In the genomic region with DNA sequence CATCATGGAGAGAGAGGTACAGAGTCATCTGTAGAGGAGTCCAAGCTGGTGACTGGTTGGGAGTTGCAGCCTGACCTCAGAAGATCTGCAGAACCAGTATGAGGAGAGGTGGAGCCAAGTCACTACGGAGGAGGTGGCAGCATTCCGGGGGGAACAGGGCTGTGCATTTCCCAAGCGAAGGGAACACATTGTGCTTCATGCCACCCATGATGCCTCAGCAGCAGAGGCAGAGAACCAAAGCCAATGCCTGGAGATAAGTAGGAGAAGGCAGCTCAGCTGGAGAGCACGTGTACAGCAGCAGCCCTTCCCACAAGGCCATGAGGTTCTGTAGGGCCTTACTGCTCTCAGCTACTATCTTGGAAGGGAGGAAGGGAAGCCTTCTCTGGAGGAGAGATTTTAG, we compare ENCODE assay signal across 22 cellular contexts.
A peak's percentile ranks its signal among the peaks of the same experiment; 100 is the strongest.
DNase-seq lines count a peak whose midpoint lies in the region; ATAC-seq, FAIRE-seq and TF ChIP-seq lines count a peak whose summit lies in the region.
"Had no signal": no experiment of that assay in that cellular context is flagged by ENCODE, and none has a peak within 500 bp of the region (broad histone marks: within the 10 kb centered on the region; RNA-seq: fewer than 3 reads in every experiment).

No MANE protein-coding gene starts in this region.

- H2BK20ac ChIP-seq in H1 (ENCODE audit: low read length) = 0 out of 2 replicates have a peak overlapping the region, but pooled peaks have one; percentile 16

- no peak overlapping the region for H3K4ac ChIP-seq in H1 (replicated peaks; ENCODE audit: insufficient read length, low read depth, low read length)

- no peak for TF ChIP-seq POLR2A in H1 (IDR thresholded peaks at IDR 0.05; ENCODE audit: control extremely low read depth in 1 of 2, low read depth in 2 of 2, low read length in 2 of 2)
- no peak for TF ChIP-seq POLR2A in upper lobe of left lung (IDR thresholded peaks at IDR 0.05)

- H3K79me1 ChIP-seq in H1 (ENCODE audit: low read depth, low read length) = no peaks in the 10 kb centered on the region

- H3K27ac ChIP-seq in H1 (ENCODE audit: low read depth, low read length) = no peak overlapping the region
- H3K27ac ChIP-seq in pancreas = no peak overlapping the region
- H3K27ac ChIP-seq in upper lobe of left lung = no peak overlapping the region
- H3K27ac ChIP-seq: C4-2B, HL-60 had no signal

- no peak overlapping the region; the same call in 1 of the 2 replicates for H2BK5ac ChIP-seq in H1 (ENCODE audit: low read depth, low read length)

- H4K8ac ChIP-seq in H1 (ENCODE audit: extremely low read depth, insufficient read depth, low read length) = no peak overlapping the region

- H3K79me2 ChIP-seq in H1 (ENCODE audit: control insufficient read depth in 1 of 2, insufficient read depth in 2 of 2, low read length in 2 of 2) = no peaks in the 10 kb centered on the region

- H3K23me2 ChIP-seq in H1 (ENCODE audit: low read depth, low read length) = no peaks in the 10 kb centered on the region

- peak in 3 of 4 donors; percentile 85 to 96 (median 92) for ATAC-seq in pancreas
- ATAC-seq in upper lobe of left lung (ENCODE audit: low FRiP score in 2 of 2) = no peak

- no peak overlapping the region for H3K4me3 ChIP-seq in H1 (ENCODE audit: extremely low read depth in 1 of 4, insufficient read depth in 2 of 4, low read depth in 3 of 4, low read length in 4 of 4)
- H3K4me3 ChIP-seq in pancreas = no peak overlapping the region
- H3K4me3 ChIP-seq in upper lobe of left lung = no peak overlapping the region

- POLR2A ChIA-PET in H1 (lab: Charles Lee; ENCODE audit: partially characterized antibody) = interaction anchor here (1.0 kb wide), 1 partner anchor 14 kb away, joined by 5 read pairs; no protein-coding TSS in a partner anchor

- intact Hi-C loops in pancreas (cut with DNase I) = no loop called here

- no peak overlapping the region for H3K56ac ChIP-seq in H1 (replicated peaks; ENCODE audit: insufficient read length, low read depth, low read length)

- 0 out of 2 replicates have a peak overlapping the region, but pooled peaks have one; percentile 28 for H2AK5ac ChIP-seq in H1 (ENCODE audit: low read depth, low read length)

- no peak for FAIRE-seq in H1 (lab: Jason Lieb, UNC)
- FAIRE-seq in pancreas (lab: Jason Lieb, UNC) = no peak
- FAIRE-seq: D721Med, GM19239, H54 had no signal

- H4K20me1 ChIP-seq in H1 (replicated peaks in 1 of 2; ENCODE audit: control insufficient read depth in 1 of 2, insufficient read depth in 2 of 2, low read length in 2 of 2) = no peaks in the 10 kb centered on the region

- CTCF ChIA-PET in H1 (lab: Charles Lee; ENCODE audit: partially characterized antibody) = interaction anchor here (0.6 to 3.7 kb wide), 4 partner anchors 10 to 675 kb away, joined by 3 to 21 read pairs (median 4); no protein-coding TSS in a partner anchor

- no peak overlapping the region for H3K23ac ChIP-seq in H1 (ENCODE audit: insufficient read length)

- TF ChIP-seq RAD21 in H1 (IDR thresholded peaks at IDR 0.05 in 1 of 2, conservative IDR thresholded peaks at IDR 0.05 in 1 of 2; ENCODE audit: low read depth in 2 of 2, low read length in 2 of 2) = no peak

- no peaks in the 10 kb centered on the region for H3K4me1 ChIP-seq in H1 (replicated peaks in 1 of 4; ENCODE audit: control insufficient read depth in 3 of 4, insufficient read depth in 4 of 4, low read length in 3 of 4)
- peaks cover 0 to 12% (median 6%) of the 10 kb centered on the region in 3 donors for H3K4me1 ChIP-seq in pancreas
- no peaks in the 10 kb centered on the region for H3K4me1 ChIP-seq in upper lobe of left lung

- H3K9ac ChIP-seq in H1 (replicated peaks in 1 of 4; ENCODE audit: extremely low read depth in 1 of 4, low read depth in 3 of 4, low read length in 3 of 4) = no peak overlapping the region

- H3K9me3 ChIP-seq in H1 (ENCODE audit: insufficient read depth in 2 of 2, low read depth in 1 of 2, low read length in 1 of 2) = peaks cover 24 to 34% of the 10 kb centered on the region in 2 experiments
- no peaks in the 10 kb centered on the region for H3K9me3 ChIP-seq in pancreas
- H3K9me3 ChIP-seq in upper lobe of left lung = peaks cover 0 to 5% (median 0%) of the 10 kb centered on the region in 4 donors

- no peak overlapping the region for H2BK15ac ChIP-seq in H1 (ENCODE audit: low read length)

- H3K18ac ChIP-seq in H1 (ENCODE audit: extremely low read depth, low read length) = no peak overlapping the region

- H3K27me3 ChIP-seq in H1 (replicated peaks in 1 of 4; ENCODE audit: control insufficient read depth in 3 of 4, extremely low read depth in 1 of 4, insufficient read depth in 3 of 4, low read length in 3 of 4) (no peaks in the 10 kb centered on the region; a peak in 2 of 7 replicates), pancreas (no peaks in the 10 kb centered on the region), upper lobe of left lung (no peaks in the 10 kb centered on the region)

- DNase-seq in AG20443 (ENCODE audit: low spot score) (peak; percentile 26), H1 (ENCODE audit: low read depth in 1 of 2, low spot score in 2 of 2) (no peak), mesenteric fat pad (ENCODE audit: low spot score) (peak; percentile 12), pancreas (peak in 5 of 6 donors; percentile 21 to 76 (median 64)), ACHN (no peak), DMS53 (lab: John Stamatoyannopoulos, UW) (no peak), upper lobe of left lung (no peak), DMS153 (lab: John Stamatoyannopoulos, UW) (no peak)
- DNase-seq: 8988T; AML-193; Caco-2; CD4-positive, alpha-beta T cell; DMS79 treated with DMSO at 0.1 percent for 48 hours; GF-D8; HCEC 1CT; IMR-90; KBM-7 had no signal

- H2AFZ ChIP-seq in H1 (ENCODE audit: low read length) = no peak overlapping the region

- H3K36me3 ChIP-seq in H1 (ENCODE audit: control insufficient read depth in 2 of 4, insufficient read depth in 4 of 4, low read length in 3 of 4) (peaks cover 0 to 5% (median 0%) of the 10 kb centered on the region in 4 experiments; a peak in 1 of 8 replicates), pancreas (no peaks in the 10 kb centered on the region), upper lobe of left lung (no peaks in the 10 kb centered on the region)

- 94% methylated on average over 4 of the region's 4 CpGs; no CpG with 5 or more reads in 1 of the 2 experiments for WGBS in H1 (ENCODE audit: extremely low coverage in 1 of 2, insufficient coverage in 1 of 2, insufficient read length in 1 of 2, insufficient replicate concordance in 2 of 2, low coverage in 1 of 2, low lambda C conversion rate in 2 of 2, missing lambda C conversion rate in 1 of 2), 2 experiments
- 35 to 51% methylated on average over 4 of the region's 4 CpGs for WGBS in pancreas, 2 donors
- WGBS in upper lobe of left lung, 2 donors = 91 to 100% methylated on average over 4 of the region's 4 CpGs

- no peak overlapping the region for H2BK12ac ChIP-seq in H1 (ENCODE audit: low read depth, low read length)

- no peak for TF ChIP-seq CTCF in H1 (IDR thresholded peaks at IDR 0.05; ENCODE audit: control extremely low read depth in 1 of 3, insufficient read depth in 1 of 3, low read depth in 1 of 3, low read length in 3 of 3)
- TF ChIP-seq CTCF in pancreas (IDR thresholded peaks at IDR 0.05) = no peak
- TF ChIP-seq CTCF in upper lobe of left lung (IDR thresholded peaks at IDR 0.05) = no peak

- H4K91ac ChIP-seq in H1 (replicated peaks; ENCODE audit: insufficient read length, low read length) = no peak overlapping the region

- no peak overlapping the region for H3K4me2 ChIP-seq in H1 (ENCODE audit: insufficient read depth in 1 of 2, low read depth in 2 of 2, low read length in 2 of 2)

- in situ Hi-C loops in ACHN (cut with HindIII; ENCODE audit: low pct_ligation_motif_present, low pct_unique_long_range_greater_than_20kb, low sequenced_read_pairs) = no loop called here

- no peak for TF ChIP-seq EP300 in H1 (IDR thresholded peaks at IDR 0.05; ENCODE audit: borderline replicate concordance in 1 of 2, low read depth in 2 of 2, low read length in 2 of 2)
- no peak for TF ChIP-seq EP300 in upper lobe of left lung (IDR thresholded peaks at IDR 0.05)

- H2BK120ac ChIP-seq in H1 (replicated peaks; ENCODE audit: low read depth, low read length) = no peak overlapping the region

- no peak overlapping the region for H4K5ac ChIP-seq in H1 (ENCODE audit: insufficient read length, low read depth, low read length)

- H3K14ac ChIP-seq in H1 (ENCODE audit: insufficient read length) = no peak overlapping the region

TF ChIP-seq in H1, 55 proteins besides CTCF, POLR2A, EP300 and RAD21:
- TF ChIP-seq JUN (IDR thresholded peaks at IDR 0.05; ENCODE audit: low read depth, low read length) = no peak
- TF ChIP-seq, protein P1, sequence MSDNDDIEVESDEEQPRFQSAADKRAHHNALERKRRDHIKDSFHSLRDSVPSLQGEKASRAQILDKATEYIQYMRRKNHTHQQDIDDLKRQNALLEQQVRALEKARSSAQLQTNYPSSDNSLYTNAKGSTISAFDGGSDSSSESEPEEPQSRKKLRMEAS (IDR thresholded peaks at IDR 0.05) = no peak
- no peak for TF ChIP-seq POU5F1 (IDR thresholded peaks at IDR 0.05; ENCODE audit: low read depth, low read length)
- TF ChIP-seq GABPA (IDR thresholded peaks at IDR 0.05; ENCODE audit: borderline replicate concordance, insufficient read depth, low read length) = no peak

Comparison
In these comparisons a context has a peak if more than half of its experiments do, and no peak if none do; other contexts are left out.
1. DNase-seq: peak in AG20443 (single experiment), mesenteric fat pad (single experiment) and pancreas (5 of 6); none in H1 (0 of 2), ACHN (single experiment), DMS53 (single experiment), upper lobe of left lung (0 of 2) and DMS153 (single experiment).
2. ATAC-seq: peak in pancreas (3 of 4); none in upper lobe of left lung (0 of 2).